1 cellular context compared by ENCODE assay signal in genomic region chr1:95262928-95263327, GRCh38.
TF ChIP-seq lines count a peak whose summit lies in the region.

No MANE protein-coding gene starts in this region.

TF ChIP-seq in K562, 482 proteins besides CTCF, POLR2A, EP300 and RAD21 (continued from another document):
- TF ChIP-seq, protein P1, sequence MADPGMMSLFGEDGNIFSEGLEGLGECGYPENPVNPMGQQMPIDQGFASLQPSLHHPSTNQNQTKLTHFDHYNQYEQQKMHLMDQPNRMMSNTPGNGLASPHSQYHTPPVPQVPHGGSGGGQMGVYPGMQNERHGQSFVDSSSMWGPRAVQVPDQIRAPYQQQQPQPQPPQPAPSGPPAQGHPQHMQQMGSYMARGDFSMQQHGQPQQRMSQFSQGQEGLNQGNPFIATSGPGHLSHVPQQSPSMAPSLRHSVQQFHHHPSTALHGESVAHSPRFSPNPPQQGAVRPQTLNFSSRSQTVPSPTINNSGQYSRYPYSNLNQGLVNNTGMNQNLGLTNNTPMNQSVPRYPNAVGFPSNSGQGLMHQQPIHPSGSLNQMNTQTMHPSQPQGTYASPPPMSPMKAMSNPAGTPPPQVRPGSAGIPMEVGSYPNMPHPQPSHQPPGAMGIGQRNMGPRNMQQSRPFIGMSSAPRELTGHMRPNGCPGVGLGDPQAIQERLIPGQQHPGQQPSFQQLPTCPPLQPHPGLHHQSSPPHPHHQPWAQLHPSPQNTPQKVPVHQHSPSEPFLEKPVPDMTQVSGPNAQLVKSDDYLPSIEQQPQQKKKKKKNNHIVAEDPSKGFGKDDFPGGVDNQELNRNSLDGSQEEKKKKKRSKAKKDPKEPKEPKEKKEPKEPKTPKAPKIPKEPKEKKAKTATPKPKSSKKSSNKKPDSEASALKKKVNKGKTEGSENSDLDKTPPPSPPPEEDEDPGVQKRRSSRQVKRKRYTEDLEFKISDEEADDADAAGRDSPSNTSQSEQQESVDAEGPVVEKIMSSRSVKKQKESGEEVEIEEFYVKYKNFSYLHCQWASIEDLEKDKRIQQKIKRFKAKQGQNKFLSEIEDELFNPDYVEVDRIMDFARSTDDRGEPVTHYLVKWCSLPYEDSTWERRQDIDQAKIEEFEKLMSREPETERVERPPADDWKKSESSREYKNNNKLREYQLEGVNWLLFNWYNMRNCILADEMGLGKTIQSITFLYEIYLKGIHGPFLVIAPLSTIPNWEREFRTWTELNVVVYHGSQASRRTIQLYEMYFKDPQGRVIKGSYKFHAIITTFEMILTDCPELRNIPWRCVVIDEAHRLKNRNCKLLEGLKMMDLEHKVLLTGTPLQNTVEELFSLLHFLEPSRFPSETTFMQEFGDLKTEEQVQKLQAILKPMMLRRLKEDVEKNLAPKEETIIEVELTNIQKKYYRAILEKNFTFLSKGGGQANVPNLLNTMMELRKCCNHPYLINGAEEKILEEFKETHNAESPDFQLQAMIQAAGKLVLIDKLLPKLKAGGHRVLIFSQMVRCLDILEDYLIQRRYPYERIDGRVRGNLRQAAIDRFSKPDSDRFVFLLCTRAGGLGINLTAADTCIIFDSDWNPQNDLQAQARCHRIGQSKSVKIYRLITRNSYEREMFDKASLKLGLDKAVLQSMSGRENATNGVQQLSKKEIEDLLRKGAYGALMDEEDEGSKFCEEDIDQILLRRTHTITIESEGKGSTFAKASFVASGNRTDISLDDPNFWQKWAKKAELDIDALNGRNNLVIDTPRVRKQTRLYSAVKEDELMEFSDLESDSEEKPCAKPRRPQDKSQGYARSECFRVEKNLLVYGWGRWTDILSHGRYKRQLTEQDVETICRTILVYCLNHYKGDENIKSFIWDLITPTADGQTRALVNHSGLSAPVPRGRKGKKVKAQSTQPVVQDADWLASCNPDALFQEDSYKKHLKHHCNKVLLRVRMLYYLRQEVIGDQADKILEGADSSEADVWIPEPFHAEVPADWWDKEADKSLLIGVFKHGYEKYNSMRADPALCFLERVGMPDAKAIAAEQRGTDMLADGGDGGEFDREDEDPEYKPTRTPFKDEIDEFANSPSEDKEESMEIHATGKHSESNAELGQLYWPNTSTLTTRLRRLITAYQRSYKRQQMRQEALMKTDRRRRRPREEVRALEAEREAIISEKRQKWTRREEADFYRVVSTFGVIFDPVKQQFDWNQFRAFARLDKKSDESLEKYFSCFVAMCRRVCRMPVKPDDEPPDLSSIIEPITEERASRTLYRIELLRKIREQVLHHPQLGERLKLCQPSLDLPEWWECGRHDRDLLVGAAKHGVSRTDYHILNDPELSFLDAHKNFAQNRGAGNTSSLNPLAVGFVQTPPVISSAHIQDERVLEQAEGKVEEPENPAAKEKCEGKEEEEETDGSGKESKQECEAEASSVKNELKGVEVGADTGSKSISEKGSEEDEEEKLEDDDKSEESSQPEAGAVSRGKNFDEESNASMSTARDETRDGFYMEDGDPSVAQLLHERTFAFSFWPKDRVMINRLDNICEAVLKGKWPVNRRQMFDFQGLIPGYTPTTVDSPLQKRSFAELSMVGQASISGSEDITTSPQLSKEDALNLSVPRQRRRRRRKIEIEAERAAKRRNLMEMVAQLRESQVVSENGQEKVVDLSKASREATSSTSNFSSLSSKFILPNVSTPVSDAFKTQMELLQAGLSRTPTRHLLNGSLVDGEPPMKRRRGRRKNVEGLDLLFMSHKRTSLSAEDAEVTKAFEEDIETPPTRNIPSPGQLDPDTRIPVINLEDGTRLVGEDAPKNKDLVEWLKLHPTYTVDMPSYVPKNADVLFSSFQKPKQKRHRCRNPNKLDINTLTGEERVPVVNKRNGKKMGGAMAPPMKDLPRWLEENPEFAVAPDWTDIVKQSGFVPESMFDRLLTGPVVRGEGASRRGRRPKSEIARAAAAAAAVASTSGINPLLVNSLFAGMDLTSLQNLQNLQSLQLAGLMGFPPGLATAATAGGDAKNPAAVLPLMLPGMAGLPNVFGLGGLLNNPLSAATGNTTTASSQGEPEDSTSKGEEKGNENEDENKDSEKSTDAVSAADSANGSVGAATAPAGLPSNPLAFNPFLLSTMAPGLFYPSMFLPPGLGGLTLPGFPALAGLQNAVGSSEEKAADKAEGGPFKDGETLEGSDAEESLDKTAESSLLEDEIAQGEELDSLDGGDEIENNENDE (IDR thresholded peaks at IDR 0.05; ENCODE audit: low read depth, low read length), result no peak
- TF ChIP-seq ZSCAN32 (CRISPR knock-in tag; IDR thresholded peaks at IDR 0.05) (no peak), TEAD1 (CRISPR knock-in tag; IDR thresholded peaks at IDR 0.05) (no peak), ETV1 (tag; conservative IDR thresholded peaks at IDR 0.05; ENCODE audit: low read depth) (no peak), DPF2 (IDR thresholded peaks at IDR 0.05) (peak; percentile 39; the same call in 1 of the 2 replicates), MTA3 (IDR thresholded peaks at IDR 0.05; ENCODE audit: borderline replicate concordance) (no peak), NR2F6 (CRISPR knock-in tag; IDR thresholded peaks at IDR 0.05) (no peak), ARID1B (IDR thresholded peaks at IDR 0.05) (peak; percentile 59; the same call in 1 of the 2 replicates), CREB5 (CRISPR knock-in tag; IDR thresholded peaks at IDR 0.05) (no peak), HDAC6 (IDR thresholded peaks at IDR 0.05; ENCODE audit: low read depth, low read length) (no peak), STAT5A (IDR thresholded peaks at IDR 0.05; ENCODE audit: borderline replicate concordance, low read length) (no peak), HOXB6 (CRISPR knock-in tag; IDR thresholded peaks at IDR 0.05; ENCODE audit: borderline replicate concordance) (no peak), MEIS2 (IDR thresholded peaks at IDR 0.05; ENCODE audit: partially characterized antibody) (peak; percentile 48), MAZ (CRISPR knock-in tag; conservative IDR thresholded peaks at IDR 0.05 in 1 of 2, IDR thresholded peaks at IDR 0.05 in 1 of 2) (no peak), ESRRB (CRISPR knock-in tag; IDR thresholded peaks at IDR 0.05; ENCODE audit: borderline replicate concordance) (no peak), ZBTB7A (IDR thresholded peaks at IDR 0.05; ENCODE audit: borderline replicate concordance, control insufficient read depth, low read depth, low read length) (0 out of 2 replicates have a peak, but pooled peaks have one; percentile 7), NR2C2 (CRISPR knock-in tag; IDR thresholded peaks at IDR 0.05) (no peak), NR2C2 (tag; IDR thresholded peaks at IDR 0.05) (no peak), PKNOX1 (IDR thresholded peaks at IDR 0.05) (peak; percentile 66; the same call in 1 of the 2 replicates), TAL1 (IDR thresholded peaks at IDR 0.05) (peak; percentile 9; the same call in 1 of the 2 replicates), ZNF24 (IDR thresholded peaks at IDR 0.05) (no peak), ZNF76 (CRISPR knock-in tag; IDR thresholded peaks at IDR 0.05; ENCODE audit: borderline replicate concordance) (no peak), CBFA2T3 (IDR thresholded peaks at IDR 0.05) (peak; percentile 62), SMAD1 (IDR thresholded peaks at IDR 0.05; ENCODE audit: low read depth, low read length, partially characterized antibody) (no peak), ZNF57 (CRISPR knock-in tag; IDR thresholded peaks at IDR 0.05) (no peak), SLC30A9 (CRISPR knock-in tag; IDR thresholded peaks at IDR 0.05) (no peak), REST (CRISPR knock-in tag; IDR thresholded peaks at IDR 0.05; ENCODE audit: low read depth) (no peak)
- TF ChIP-seq, protein P2, sequence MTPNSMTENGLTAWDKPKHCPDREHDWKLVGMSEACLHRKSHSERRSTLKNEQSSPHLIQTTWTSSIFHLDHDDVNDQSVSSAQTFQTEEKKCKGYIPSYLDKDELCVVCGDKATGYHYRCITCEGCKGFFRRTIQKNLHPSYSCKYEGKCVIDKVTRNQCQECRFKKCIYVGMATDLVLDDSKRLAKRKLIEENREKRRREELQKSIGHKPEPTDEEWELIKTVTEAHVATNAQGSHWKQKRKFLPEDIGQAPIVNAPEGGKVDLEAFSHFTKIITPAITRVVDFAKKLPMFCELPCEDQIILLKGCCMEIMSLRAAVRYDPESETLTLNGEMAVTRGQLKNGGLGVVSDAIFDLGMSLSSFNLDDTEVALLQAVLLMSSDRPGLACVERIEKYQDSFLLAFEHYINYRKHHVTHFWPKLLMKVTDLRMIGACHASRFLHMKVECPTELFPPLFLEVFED (CRISPR knock-in tag; conservative IDR thresholded peaks at IDR 0.05), result no peak
